ENCODE assay signal across 16 cellular contexts in genomic region chr4:72152731-72153130, GRCh38.
DNase-seq lines count a peak whose midpoint lies in the region; ATAC-seq, FAIRE-seq and TF ChIP-seq lines count a peak whose summit lies in the region.
"Had no signal": no experiment of that assay in that cellular context is flagged by ENCODE, and none has a peak within 500 bp of the region (broad histone marks: within the 10 kb centered on the region; RNA-seq: fewer than 3 reads in every experiment).

No MANE protein-coding gene starts in this region.

- H3K27ac ChIP-seq in HUES48 (ENCODE audit: low read depth, low read length): peak overlapping the region; percentile 70
- H3K27ac ChIP-seq: BLaER1 had no signal

- no peak overlapping the region for H3K4me3 Mint-ChIP-seq in WTC11
- H3K4me3 Mint-ChIP-seq: CD14-positive monocyte; CD4-positive, alpha-beta memory T cell had no signal

- POLR2A ChIA-PET in WTC11 (lab: Charles Lee): no interaction called here

- TF ChIP-seq CTCF in WTC11 (IDR thresholded peaks at IDR 0.05): no peak

- H3K27me3 Mint-ChIP-seq in WTC11 (ENCODE audit: low read depth): no peaks in the 10 kb centered on the region

- H3K9me3 Mint-ChIP-seq in WTC11: peaks cover 24% of the 10 kb centered on the region

- ATAC-seq in WTC11: no peak
- ATAC-seq in HG02623 (IDR thresholded peaks at IDR 0.05; ENCODE audit: unreplicated experiment): no peak
- ATAC-seq: K562 had no signal

- no peak overlapping the region for H3K9ac ChIP-seq in HUES48 (ENCODE audit: low read depth, low read length)
- H3K9ac ChIP-seq: BLaER1 had no signal

- H3K27me3 ChIP-seq in HUES48 (ENCODE audit: control insufficient read depth, insufficient read depth, low read length): no peaks in the 10 kb centered on the region
- H3K27me3 ChIP-seq: BLaER1 had no signal

- peak; percentile 90 for FAIRE-seq in frontal cortex (lab: Jason Lieb, UNC)

- peaks cover 33% of the 10 kb centered on the region for H3K36me3 Mint-ChIP-seq in WTC11
- H3K36me3 Mint-ChIP-seq: CD14-positive monocyte; CD4-positive, alpha-beta memory T cell had no signal

- no peaks in the 10 kb centered on the region for H3K36me3 ChIP-seq in HUES48 (ENCODE audit: control insufficient read depth, insufficient read depth, low read length)
- H3K36me3 ChIP-seq: BLaER1 had no signal

- H3K27ac Mint-ChIP-seq in WTC11: peak overlapping the region; percentile 88
- H3K27ac Mint-ChIP-seq: CD4-positive, alpha-beta memory T cell had no signal

- H3K9me3 ChIP-seq in HUES48 (ENCODE audit: control insufficient read depth, insufficient read depth, low read length): peaks cover 11% of the 10 kb centered on the region; the same call in 1 of the 2 replicates

- peaks cover 58% of the 10 kb centered on the region for H3K4me1 Mint-ChIP-seq in WTC11
- H3K4me1 Mint-ChIP-seq: CD14-positive monocyte; CD4-positive, alpha-beta memory T cell had no signal

- peaks cover 29% of the 10 kb centered on the region for H3K4me1 ChIP-seq in HUES48 (ENCODE audit: control insufficient read depth, insufficient read depth, low read length)
- H3K4me1 ChIP-seq: BLaER1 had no signal

- CTCF ChIA-PET in WTC11 (lab: Charles Lee): no interaction called here

- H3K4me3 ChIP-seq in HUES48 (ENCODE audit: low read depth, low read length): no peak overlapping the region; the same call in 1 of the 2 replicates
- H3K4me3 ChIP-seq: BLaER1, K562 had no signal

- no peak for DNase-seq in WTC11 (ENCODE audit: low spot score)
- no peak for DNase-seq in frontal cortex (ENCODE audit: low spot score in 2 of 2)
- no peak for DNase-seq in activated CD4-positive, alpha-beta T cell treated with anti-CD3 and anti-CD28 coated beads for 4 hours
- no peak for DNase-seq in effector CD8-positive, alpha-beta T cell (lab: John Stamatoyannopoulos, UW)
- DNase-seq: CD4-positive, alpha-beta memory T cell; DMS153; DMS79; GDM1; GOT3; H9; IMR-90 had no signal

TF ChIP-seq in WTC11, 78 proteins besides CTCF, POLR2A, EP300 and RAD21:
- TF ChIP-seq HMGA2 (CRISPR knock-in tag; IDR thresholded peaks at IDR 0.05): peak; percentile 94
- no peak for TF ChIP-seq KAT7 (CRISPR knock-in tag; IDR thresholded peaks at IDR 0.05; ENCODE audit: borderline replicate concordance)
